Comparison of ENCODE assay signal across 10 cellular contexts in the genomic region with DNA sequence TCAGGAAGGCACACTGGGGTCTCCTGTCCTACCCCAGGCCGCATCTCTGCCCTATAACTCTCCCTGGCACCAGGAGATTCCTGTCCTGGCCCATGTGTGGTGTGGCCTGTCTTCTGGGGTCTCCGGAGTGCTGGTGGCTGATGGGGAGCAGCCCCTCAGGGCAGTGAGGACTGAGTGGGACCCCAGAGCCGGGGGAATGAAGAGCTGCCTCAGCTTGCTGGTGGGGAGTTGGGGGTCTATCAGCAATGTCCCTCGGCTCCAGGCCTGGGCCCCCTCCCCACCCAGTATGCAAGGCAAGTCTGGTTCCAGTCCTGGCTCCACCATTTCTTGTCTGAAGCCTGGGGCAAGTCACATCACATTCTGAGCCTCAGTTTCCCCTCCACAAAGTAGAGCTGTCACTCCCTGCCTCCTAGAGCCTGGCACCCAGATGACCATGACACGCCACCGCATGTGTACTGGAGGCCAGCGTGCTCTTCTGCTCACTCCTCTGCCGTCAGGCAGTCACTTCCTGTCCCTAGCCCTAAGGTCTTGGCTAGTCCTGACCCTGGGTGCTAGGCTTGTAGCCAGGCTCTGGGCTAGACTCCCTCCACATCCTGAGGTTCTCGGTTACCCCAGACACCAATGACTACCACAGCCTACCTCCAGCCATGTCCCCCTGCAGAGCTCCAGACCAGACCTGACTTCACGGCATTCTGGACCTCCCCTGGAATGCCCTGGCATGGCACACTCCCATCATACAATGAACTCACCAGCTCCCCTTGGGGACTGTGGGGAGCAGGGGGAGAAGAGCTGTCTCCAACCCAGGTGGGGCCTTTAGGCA. TPM values are rescaled to one million over a fixed set of nuclear protein-coding genes. Genes with fewer than 3 reads are reported as not detected.
DNase-seq lines count a peak whose midpoint lies in the region; ATAC-seq and TF ChIP-seq lines count a peak whose summit lies in the region.
"Had no signal": no experiment of that assay in that cellular context is flagged by ENCODE, and none has a peak within 500 bp of the region (broad histone marks: within the 10 kb centered on the region; RNA-seq: fewer than 3 reads in every experiment).

No MANE protein-coding gene starts in this region.

- H3K23ac ChIP-seq in mesenchymal stem cell (ENCODE audit: low read length in 2 of 2) = peak overlapping the region in 1 of 2 experiments; percentile 47

- 86% methylated on average over 8 of the region's 10 CpGs for WGBS in mesenchymal stem cell
- WGBS in GM23248 (ENCODE audit: low coverage in 1 of 2, low lambda C conversion rate in 2 of 2, missing lambda C conversion rate in 2 of 2), 2 experiments = 84 to 86% methylated on average over 10 of the region's 10 CpGs
- 85% methylated on average over 10 of the region's 10 CpGs for WGBS in hepatocyte (ENCODE audit: low lambda C conversion rate, missing lambda C conversion rate)

- peaks cover 50% of the 10 kb centered on the region for H3K79me1 ChIP-seq in mesenchymal stem cell (replicated peaks; ENCODE audit: low read length, poor library complexity, severe bottlenecking)

- no peak overlapping the region for H3K4me2 ChIP-seq in mesenchymal stem cell (ENCODE audit: low read length, poor library complexity, severe bottlenecking)
- H3K4me2 ChIP-seq in GM23248 (ENCODE audit: unreplicated experiment) = no peak overlapping the region
- no peak overlapping the region for H3K4me2 ChIP-seq in hepatocyte

- peaks cover 25% of the 10 kb centered on the region for H3F3A ChIP-seq in GM23248 (ENCODE audit: insufficient read depth)

- ATAC-seq in stimulated activated naive CD8-positive, alpha-beta T cell treated with anti-CD3 and anti-CD28 coated beads, Interleukin-15, Interleukin-2, amounts not matched to agents 100 U/mL and 50 U/mL, for 24 hours = no peak
- no peak for ATAC-seq in activated T-helper 17 cell treated with anti-CD3 and anti-CD28 coated beads, Interleukin-2, amount 50 U/mL, for 72 hours (replicated peaks)
- ATAC-seq in GM19395 (IDR thresholded peaks at IDR 0.05; ENCODE audit: unreplicated experiment) (no peak), HG03045 (IDR thresholded peaks at IDR 0.05; ENCODE audit: unreplicated experiment) (no peak)

- H3K14ac ChIP-seq in mesenchymal stem cell (ENCODE audit: low read length in 2 of 2) = peak overlapping the region in 1 of 2 experiments; percentile 15

- peak overlapping the region; percentile 87 for H4K91ac ChIP-seq in mesenchymal stem cell (ENCODE audit: low read length)

- H3K9me2 ChIP-seq in GM23248 (ENCODE audit: insufficient read depth) = no peaks in the 10 kb centered on the region
- no peaks in the 10 kb centered on the region for H3K9me2 ChIP-seq in hepatocyte (replicated peaks; ENCODE audit: insufficient read depth)

- H3K4me3 ChIP-seq in mesenchymal stem cell (ENCODE audit: insufficient read depth in 1 of 2, low read depth in 1 of 2, low read length in 2 of 2) (no peak overlapping the region), GM23248 (no peak overlapping the region), hepatocyte (no peak overlapping the region)
- H3K4me3 ChIP-seq: SJSA1 had no signal

- peak overlapping the region; percentile 33 to 89 for H3K4ac ChIP-seq in mesenchymal stem cell (ENCODE audit: low read depth in 1 of 2, low read length in 2 of 2)

- no peak overlapping the region for H2BK5ac ChIP-seq in mesenchymal stem cell (ENCODE audit: low read depth, low read length, poor library complexity, severe bottlenecking)

- no peak for DNase-seq in stimulated activated naive CD8-positive, alpha-beta T cell treated with anti-CD3 and anti-CD28 coated beads, Interleukin-15, Interleukin-2, amounts not matched to agents 100 U/mL and 50 U/mL, for 24 hours
- no peak for DNase-seq in mesenchymal stem cell
- no peak for DNase-seq in GM23248
- no peak for DNase-seq in hepatocyte (ENCODE audit: low spot score)
- DNase-seq: NCI-H2171 had no signal

- no peaks in the 10 kb centered on the region for H3K9me3 ChIP-seq in mesenchymal stem cell (ENCODE audit: control insufficient read depth, low read length)
- no peaks in the 10 kb centered on the region for H3K9me3 ChIP-seq in GM23248 (ENCODE audit: low read depth)
- no peaks in the 10 kb centered on the region for H3K9me3 ChIP-seq in hepatocyte (ENCODE audit: low read depth)
- H3K9me3 ChIP-seq: SJSA1 had no signal

- peaks cover 45% of the 10 kb centered on the region for H3K4me1 ChIP-seq in mesenchymal stem cell (ENCODE audit: control insufficient read depth, insufficient read depth, low read depth, low read length)
- peaks cover 45% of the 10 kb centered on the region for H3K4me1 ChIP-seq in GM23248 (ENCODE audit: insufficient read depth)
- peaks cover 25% of the 10 kb centered on the region for H3K4me1 ChIP-seq in hepatocyte (ENCODE audit: insufficient read depth)

- H2BK120ac ChIP-seq in mesenchymal stem cell (ENCODE audit: low read depth, low read length) = peak overlapping the region; percentile 77

- H3K27ac ChIP-seq in mesenchymal stem cell (ENCODE audit: low read length, poor library complexity, severe bottlenecking) (no peak overlapping the region), GM23248 (no peak overlapping the region), hepatocyte (no peak overlapping the region)
- H3K27ac ChIP-seq: SJSA1 had no signal

- H3K9ac ChIP-seq in mesenchymal stem cell (ENCODE audit: low read length) (peak overlapping the region; percentile 64), GM23248 (no peak overlapping the region)

- peak overlapping the region; percentile 86 for H4K8ac ChIP-seq in mesenchymal stem cell (ENCODE audit: low read length)

- H2BK12ac ChIP-seq in mesenchymal stem cell (ENCODE audit: low read length in 2 of 2) = peak overlapping the region; percentile 13 to 23

- H3K36me3 ChIP-seq in mesenchymal stem cell (ENCODE audit: control insufficient read depth in 1 of 2, insufficient read depth in 2 of 2, low read depth in 1 of 2, low read length in 2 of 2) (peaks cover 5 to 15% of the 10 kb centered on the region in 2 experiments), GM23248 (ENCODE audit: low read depth) (no peaks in the 10 kb centered on the region), hepatocyte (replicated peaks; ENCODE audit: insufficient read depth, low read depth) (no peaks in the 10 kb centered on the region)
- H3K36me3 ChIP-seq: SJSA1 had no signal

- in situ Hi-C loops in GM23248 (cut with MboI) = no loop called here

- no peak for TF ChIP-seq CTCF in hepatocyte (IDR thresholded peaks at IDR 0.05; ENCODE audit: poor library complexity)

- H2BK15ac ChIP-seq in mesenchymal stem cell (ENCODE audit: low read depth, poor library complexity, severe bottlenecking) = peak overlapping the region; percentile 97

- H3K27me3 Mint-ChIP-seq in stimulated activated naive CD8-positive, alpha-beta T cell treated with anti-CD3 and anti-CD28 coated beads, Interleukin-15, Interleukin-2, amounts not matched to agents 100 ng/mL and 50 ng/mL, for 24 hours = no peaks in the 10 kb centered on the region
- H3K27me3 Mint-ChIP-seq in activated T-helper 17 cell treated with anti-CD3 and anti-CD28 coated beads, Interleukin-2, amount 50 U/mL, for 72 hours = no peaks in the 10 kb centered on the region

- H3K79me2 ChIP-seq in GM23248 (ENCODE audit: insufficient read depth) (peaks cover 43% of the 10 kb centered on the region), hepatocyte (peaks cover 75% of the 10 kb centered on the region)

- H2AFZ ChIP-seq in mesenchymal stem cell (ENCODE audit: low read depth, low read length) (no peak overlapping the region), GM23248 (no peak overlapping the region), hepatocyte (no peak overlapping the region)

- no peak overlapping the region for H2AK5ac ChIP-seq in mesenchymal stem cell (ENCODE audit: low read length, severe bottlenecking)

- H3K27ac Mint-ChIP-seq in stimulated activated naive CD8-positive, alpha-beta T cell treated with anti-CD3 and anti-CD28 coated beads, Interleukin-15, Interleukin-2, amounts not matched to agents 100 ng/mL and 50 ng/mL, for 24 hours = peak overlapping the region; percentile 82
- H3K27ac Mint-ChIP-seq in activated T-helper 17 cell treated with anti-CD3 and anti-CD28 coated beads, Interleukin-2, amount 50 U/mL, for 72 hours = peak overlapping the region; percentile 89

- H3K4me1 Mint-ChIP-seq in stimulated activated naive CD8-positive, alpha-beta T cell treated with anti-CD3 and anti-CD28 coated beads, Interleukin-15, Interleukin-2, amounts not matched to agents 100 ng/mL and 50 ng/mL, for 24 hours (ENCODE audit: low read depth) = peaks cover 89% of the 10 kb centered on the region
- H3K4me1 Mint-ChIP-seq in activated T-helper 17 cell treated with anti-CD3 and anti-CD28 coated beads, Interleukin-2, amount 50 U/mL, for 72 hours = peaks cover 51% of the 10 kb centered on the region

- H3K27me3 ChIP-seq in mesenchymal stem cell (ENCODE audit: control insufficient read depth in 1 of 2, insufficient read depth in 1 of 2, low read length in 2 of 2) = no peaks in the 10 kb centered on the region
- H3K27me3 ChIP-seq in GM23248 (replicated peaks; ENCODE audit: insufficient read depth) = no peaks in the 10 kb centered on the region
- H3K27me3 ChIP-seq in hepatocyte = no peaks in the 10 kb centered on the region
- H3K27me3 ChIP-seq: SJSA1 had no signal

- H3K9me3 Mint-ChIP-seq in stimulated activated naive CD8-positive, alpha-beta T cell treated with anti-CD3 and anti-CD28 coated beads, Interleukin-15, Interleukin-2, amounts not matched to agents 100 ng/mL and 50 ng/mL, for 24 hours = no peaks in the 10 kb centered on the region
- no peaks in the 10 kb centered on the region for H3K9me3 Mint-ChIP-seq in activated T-helper 17 cell treated with anti-CD3 and anti-CD28 coated beads, Interleukin-2, amount 50 U/mL, for 72 hours

- H4K20me1 ChIP-seq in GM23248 (ENCODE audit: insufficient read depth) (no peaks in the 10 kb centered on the region), hepatocyte (ENCODE audit: insufficient read depth, poor library complexity, severe bottlenecking) (no peaks in the 10 kb centered on the region)

- H3K18ac ChIP-seq in mesenchymal stem cell (ENCODE audit: low read depth in 1 of 2, low read length in 2 of 2) = peak overlapping the region; percentile 72 to 93

- no peaks in the 10 kb centered on the region for H3K36me3 Mint-ChIP-seq in stimulated activated naive CD8-positive, alpha-beta T cell treated with anti-CD3 and anti-CD28 coated beads, Interleukin-15, Interleukin-2, amounts not matched to agents 100 ng/mL and 50 ng/mL, for 24 hours (ENCODE audit: low read depth)
- H3K36me3 Mint-ChIP-seq in activated T-helper 17 cell treated with anti-CD3 and anti-CD28 coated beads, Interleukin-2, amount 50 U/mL, for 72 hours (ENCODE audit: low read depth) = no peaks in the 10 kb centered on the region

- no peak overlapping the region for H3K4me3 Mint-ChIP-seq in stimulated activated naive CD8-positive, alpha-beta T cell treated with anti-CD3 and anti-CD28 coated beads, Interleukin-15, Interleukin-2, amounts not matched to agents 100 ng/mL and 50 ng/mL, for 24 hours
- H3K4me3 Mint-ChIP-seq in activated T-helper 17 cell treated with anti-CD3 and anti-CD28 coated beads, Interleukin-2, amount 50 U/mL, for 72 hours = no peak overlapping the region

RNA-seq across cellular contexts. Expression of a gene that starts 12.8 kb away (rescaled TPM):
- 100 to 1,000 TPM in 1 of 2 donors, 10 to 100 TPM in 1; 98.0 to 216 TPM for total RNA-seq in activated T-helper 17 cell treated with anti-CD3 and anti-CD28 coated beads, Interleukin-2, amount 50 U/mL, for 72 hours
- 26.6 TPM for polyA plus RNA-seq in mesenchymal stem cell (2013, experiment 1 of 2)
- 23.6 TPM for polyA plus RNA-seq in mesenchymal stem cell (2013, experiment 2 of 2)
- 73.9 and 92.7 TPM in 2 replicates for total RNA-seq in GM23248 (2014; rRNA removed; shearing (Covaris generic))
- polyA plus RNA-seq in GM23248 (2016; fragmentation: Nextera tagmentation; extraction: Ambion mirVana) = 39.0 and 41.5 TPM in 2 replicates
- total RNA-seq in hepatocyte = 86.9 and 118 TPM in 2 replicates
- polyA plus RNA-seq in hepatocyte = 53.2 and 60.2 TPM in 2 replicates

RNA-seq across cellular contexts. Expression of a gene that starts 54.4 kb away (rescaled TPM):
- total RNA-seq in activated T-helper 17 cell treated with anti-CD3 and anti-CD28 coated beads, Interleukin-2, amount 50 U/mL, for 72 hours = 10 to 100 TPM in 1 of 2 donors, 1 to 10 TPM in 1; 7.7 to 16.4 TPM
- 16.5 TPM for polyA plus RNA-seq in mesenchymal stem cell (2013, experiment 1 of 2)
- 13.7 TPM for polyA plus RNA-seq in mesenchymal stem cell (2013, experiment 2 of 2)
- 5.7 and 14.7 TPM in 2 replicates for total RNA-seq in GM23248 (2014; rRNA removed; shearing (Covaris generic))
- 6.6 and 8.7 TPM in 2 replicates for polyA plus RNA-seq in GM23248 (2016; fragmentation: Nextera tagmentation; extraction: Ambion mirVana)
- total RNA-seq in hepatocyte = 290 and 390 TPM in 2 replicates
- polyA plus RNA-seq in hepatocyte = 575 and 686 TPM in 2 replicates

Comparison
In these comparisons a context has a peak if more than half of its experiments do, and no peak if none do; other contexts are left out.
1. RNA of a gene that starts 54.4 kb away (total RNA-seq): 290 to 390 TPM in hepatocyte; 7.7 to 16.4 TPM in activated T-helper 17 cell treated with anti-CD3 and anti-CD28 coated beads, Interleukin-2, amount 50 U/mL, for 72 hours and 5.7 to 14.7 TPM in GM23248; every median in the first group is over 10 times any median in the second.